ENCODE assay signal across 9 cellular contexts in genomic region chr9:129888085-129888808, GRCh38. TPM values are rescaled to one million over a fixed set of nuclear protein-coding genes. Genes with fewer than 3 reads are reported as not detected.
DNase-seq lines count a peak whose midpoint lies in the region; ATAC-seq and TF ChIP-seq lines count a peak whose summit lies in the region.
"Had no signal": no experiment of that assay in that cellular context is flagged by ENCODE, and none has a peak within 500 bp of the region (broad histone marks: within the 10 kb centered on the region; RNA-seq: fewer than 3 reads in every experiment).

No MANE protein-coding gene starts in this region.

- no peaks in the 10 kb centered on the region for H3K9me3 Mint-ChIP-seq in T-helper 1 cell treated with Interleukin-12 subunit alpha and Interleukin-12 subunit beta and Interleukin-4 antibody, amounts not matched to agents 30 μg/mL and 1 μg/mL, for 36 hours

- TF ChIP-seq CTCF in neutrophil (IDR thresholded peaks at IDR 0.05) = peak; percentile 24

- H3K36me3 Mint-ChIP-seq in T-helper 1 cell treated with Interleukin-12 subunit alpha and Interleukin-12 subunit beta and Interleukin-4 antibody, amounts not matched to agents 30 μg/mL and 1 μg/mL, for 36 hours (ENCODE audit: low read depth) = peaks cover 30% of the 10 kb centered on the region

- H3K4me3 Mint-ChIP-seq in T-helper 1 cell treated with Interleukin-12 subunit alpha and Interleukin-12 subunit beta and Interleukin-4 antibody, amounts not matched to agents 30 μg/mL and 1 μg/mL, for 36 hours = peak overlapping the region; percentile 82

- H3K4me1 Mint-ChIP-seq in T-helper 1 cell treated with Interleukin-12 subunit alpha and Interleukin-12 subunit beta and Interleukin-4 antibody, amounts not matched to agents 30 μg/mL and 1 μg/mL, for 36 hours (ENCODE audit: low read depth) = peaks cover 64% of the 10 kb centered on the region

- ATAC-seq in GM19035 (IDR thresholded peaks at IDR 0.05; ENCODE audit: unreplicated experiment) (peak; percentile 54), HG03108 (IDR thresholded peaks at IDR 0.05; ENCODE audit: unreplicated experiment) (peak; percentile 45)

- H3K9me3 ChIP-seq in neutrophil = no peaks in the 10 kb centered on the region
- H3K9me3 ChIP-seq: vagina had no signal

- H3K27me3 ChIP-seq in neutrophil = no peaks in the 10 kb centered on the region
- H3K27me3 ChIP-seq: vagina had no signal

- H3K27ac Mint-ChIP-seq in T-helper 1 cell treated with Interleukin-12 subunit alpha and Interleukin-12 subunit beta and Interleukin-4 antibody, amounts not matched to agents 30 μg/mL and 1 μg/mL, for 36 hours = peak overlapping the region; percentile 97

- no peaks in the 10 kb centered on the region for H3K36me3 ChIP-seq in neutrophil
- H3K36me3 ChIP-seq: vagina had no signal

- H3K4me3 ChIP-seq in neutrophil (ENCODE audit: low read depth in 1 of 2, low read length in 1 of 2) = peak overlapping the region; percentile 62 to 70
- H3K4me3 ChIP-seq: vagina had no signal

- H3K27ac ChIP-seq in neutrophil = peak overlapping the region; percentile 99
- H3K27ac ChIP-seq: vagina had no signal

- H3K27me3 Mint-ChIP-seq in T-helper 1 cell treated with Interleukin-12 subunit alpha and Interleukin-12 subunit beta and Interleukin-4 antibody, amounts not matched to agents 30 μg/mL and 1 μg/mL, for 36 hours (ENCODE audit: low read depth) = no peaks in the 10 kb centered on the region

- peaks cover 83 to 93% of the 10 kb centered on the region in 2 experiments for H3K4me1 ChIP-seq in neutrophil (ENCODE audit: control insufficient read depth in 1 of 2, insufficient read depth in 1 of 2, low read depth in 1 of 2, low read length in 1 of 2)

- peak; percentile 82 for DNase-seq in activated naive CD8-positive, alpha-beta T cell treated with anti-CD3 and anti-CD28 coated beads, Interleukin-2, amount 50 U/mL, for 16 hours (ENCODE audit: low read depth, low spot score)
- DNase-seq in ureter (ENCODE audit: low spot score) (peak; percentile 77), NCI-H1048 (lab: John Stamatoyannopoulos, UW) (no peak), NCI-H1105 (lab: John Stamatoyannopoulos, UW) (no peak)

RNA-seq across cellular contexts. Expression of gene USP20, which starts 53.0 kb away (rescaled TPM):
- total RNA-seq in ureter = 42.1 TPM

RNA-seq across cellular contexts. Expression of gene C9orf78, which starts 53.2 kb away (rescaled TPM):
- total RNA-seq in ureter = 38.7 TPM

Comparison
In these comparisons a context has a peak if more than half of its experiments do, and no peak if none do; other contexts are left out.
1. DNase-seq: peak in activated naive CD8-positive, alpha-beta T cell treated with anti-CD3 and anti-CD28 coated beads, Interleukin-2, amount 50 U/mL, for 16 hours (single experiment) and ureter (single experiment); none in NCI-H1048 (single experiment) and NCI-H1105 (single experiment).